In genomic region chr4:84966382-84967291, GRCh38 we compare ENCODE assay signal across 8 cellular contexts. TPM values are rescaled to one million over a fixed set of nuclear protein-coding genes. Genes with fewer than 3 reads are reported as not detected.
DNase-seq lines count a peak whose midpoint lies in the region; ATAC-seq and TF ChIP-seq lines count a peak whose summit lies in the region.

WDFY3 (minus strand) TSS chr4:84966690; CDS start chr4:84860591, 106,099 bp downstream.

- H3K36me3 Mint-ChIP-seq in activated CD4-positive, alpha-beta memory T cell treated with anti-CD3 and anti-CD28 coated beads for 36 hours: no peaks in the 10 kb centered on the region

- peak within 1 kb of the TSS; percentile 78 to 98 (median 89) for H3K4me3 ChIP-seq in thyroid gland (replicated peaks in 1 of 3)

- POLR2A ChIA-PET in activated CD4-positive, alpha-beta memory T cell treated with anti-CD3 and anti-CD28 coated beads for 36 hours (lab: Charles Lee): no interaction called here

- peak in 1 of 2 donors; percentile 93 for TF ChIP-seq POLR2A in thyroid gland (IDR thresholded peaks at IDR 0.05)

- H3K27me3 ChIP-seq in thyroid gland: no peaks in the 10 kb centered on the region

- H3K4me1 ChIP-seq in thyroid gland: peaks cover 15 to 17% of the 10 kb centered on the region in 2 donors

- CTCF ChIA-PET in activated CD4-positive, alpha-beta memory T cell treated with anti-CD3 and anti-CD28 coated beads for 36 hours (lab: Charles Lee): interaction anchor here (1.0 to 1.6 kb wide), 3 partner anchors 12 to 388 kb away, joined by 4 to 5 read pairs (median 4); no protein-coding TSS in a partner anchor

- no peaks in the 10 kb centered on the region for H3K36me3 ChIP-seq in thyroid gland

- H3K9me3 ChIP-seq in thyroid gland: no peaks in the 10 kb centered on the region

- DNase-seq in GF-D8 (lab: John Stamatoyannopoulos, UW) (peak; percentile 89), NCI-H2196 treated with DMSO at 0.1 percent for 48 hours (lab: John Stamatoyannopoulos, UW; ENCODE audit: unreplicated experiment) (peak; percentile 51), fibroblast of gingiva (ENCODE audit: low read depth) (peak; percentile 89), middle frontal gyrus (ENCODE audit: extremely low spot score, low spot score) (peak; percentile 77), thyroid gland (peak; percentile 87 to 90)
- peak; percentile 35 for DNase-seq in activated CD4-positive, alpha-beta memory T cell treated with anti-CD3 and anti-CD28 coated beads for 36 hours
- no peak for DNase-seq in activated effector memory CD4-positive, alpha-beta T cell treated with Interleukin-2 at 50 U/mL for 16 hours

- H3K4me3 Mint-ChIP-seq in activated CD4-positive, alpha-beta memory T cell treated with anti-CD3 and anti-CD28 coated beads for 36 hours: peak within 1 kb of the TSS; percentile 79

- peak within 1 kb of the TSS; percentile 78 to 95 (median 94) for H3K27ac ChIP-seq in thyroid gland

- intact Hi-C loops in activated CD4-positive, alpha-beta memory T cell treated with anti-CD3 and anti-CD28 coated beads for 36 hours (cut with micrococcal nuclease): no loop called here
- intact Hi-C loops in thyroid gland (cut with DNase I): no loop called here

- TF ChIP-seq CTCF in thyroid gland (IDR thresholded peaks at IDR 0.05): no peak

- no peaks in the 10 kb centered on the region for H3K9me3 Mint-ChIP-seq in activated CD4-positive, alpha-beta memory T cell treated with anti-CD3 and anti-CD28 coated beads for 36 hours

- ATAC-seq in HG02885 (IDR thresholded peaks at IDR 0.05; ENCODE audit: poor library complexity, unreplicated experiment): peak; percentile 41

- WGBS in thyroid gland, 2 donors: 1 to 2% methylated on average over 36 to 51 of the region's 60 CpGs

- peaks cover 27% of the 10 kb centered on the region for H3K27me3 Mint-ChIP-seq in activated CD4-positive, alpha-beta memory T cell treated with anti-CD3 and anti-CD28 coated beads for 36 hours

- H3K27ac Mint-ChIP-seq in activated CD4-positive, alpha-beta memory T cell treated with anti-CD3 and anti-CD28 coated beads for 36 hours: no peak within 1 kb of the TSS

- H3K4me1 Mint-ChIP-seq in activated CD4-positive, alpha-beta memory T cell treated with anti-CD3 and anti-CD28 coated beads for 36 hours (ENCODE audit: low read depth): peaks cover 12% of the 10 kb centered on the region

RNA-seq across cellular contexts. Expression of gene WDFY3, which starts in this region (rescaled TPM):
- total RNA-seq in activated CD4-positive, alpha-beta memory T cell treated with anti-CD3 and anti-CD28 coated beads for 36 hours: 1 to 10 TPM; 1.3 to 1.7 TPM
- 100 to 1,000 TPM; 103 to 141 (median 121) TPM for total RNA-seq in thyroid gland

Comparison
In these comparisons a context has a peak if more than half of its experiments do, and no peak if none do; other contexts are left out.
1. RNA of gene WDFY3 (total RNA-seq): 103 to 141 TPM in thyroid gland; 1.3 to 1.7 TPM in activated CD4-positive, alpha-beta memory T cell treated with anti-CD3 and anti-CD28 coated beads for 36 hours; every median in the first group is over 10 times any median in the second.